ENCODE assay signal across 10 cellular contexts in genomic region chr15:28854578-28854977, GRCh38. TPM values are rescaled to one million over a fixed set of nuclear protein-coding genes. Genes with fewer than 3 reads are reported as not detected.
"Had no signal": no experiment of that assay in that cellular context is flagged by ENCODE, and none has a peak within 500 bp of the region (broad histone marks: within the 10 kb centered on the region; RNA-seq: fewer than 3 reads in every experiment).

No MANE protein-coding gene starts in this region.

RNA-seq across cellular contexts. Expression of gene GOLGA6L7, which starts 6.1 kb away (rescaled TPM):
- total RNA-seq: OCI-LY7, PC-3, PC-9, Peyer's patch, Right ventricle myocardium inferior, Right ventricle myocardium superior, RPMI7951, SJSA1, SK-MEL-5 had no signal
- polyA plus RNA-seq: SK-N-SH had no signal

RNA-seq across cellular contexts. Expression of gene APBA2, which starts 31.2 kb away (rescaled TPM):
- total RNA-seq: OCI-LY7, PC-9 had no signal
